ENCODE assay signal across 24 cellular contexts in genomic region chr15:88543065-88543776, GRCh38. TPM values are rescaled to one million over a fixed set of nuclear protein-coding genes. Genes with fewer than 3 reads are reported as not detected.
DNase-seq lines count a peak whose midpoint lies in the region; ATAC-seq, FAIRE-seq and TF ChIP-seq lines count a peak whose summit lies in the region.
"Had no signal": no experiment of that assay in that cellular context is flagged by ENCODE, and none has a peak within 500 bp of the region (broad histone marks: within the 10 kb centered on the region; RNA-seq: fewer than 3 reads in every experiment).

No MANE protein-coding gene starts in this region.

- TF ChIP-seq POLR2A in heart left ventricle (IDR thresholded peaks at IDR 0.05) (no peak), H54 (IDR thresholded peaks at IDR 0.05; ENCODE audit: low read depth, low read length) (no peak)

- H3K9me3 ChIP-seq in heart left ventricle: no peaks in the 10 kb centered on the region
- H3K9me3 ChIP-seq: right lobe of liver, upper lobe of right lung had no signal

- no peaks in the 10 kb centered on the region for H3K27me3 ChIP-seq in heart left ventricle
- H3K27me3 ChIP-seq: right lobe of liver, upper lobe of right lung had no signal

- peak overlapping the region; percentile 56 to 95 (median 83) for H3K27ac ChIP-seq in heart left ventricle
- H3K27ac ChIP-seq: HL-60, upper lobe of right lung had no signal

- FAIRE-seq in H54 (lab: Jason Lieb, UNC): no peak
- FAIRE-seq: A204.1, frontal cortex, GM12878 had no signal

- H3K27me3 Mint-ChIP-seq in mesothelial cell of epicardium (ENCODE audit: low read depth): no peaks in the 10 kb centered on the region
- H3K27me3 Mint-ChIP-seq in type B pancreatic cell: no peaks in the 10 kb centered on the region
- H3K27me3 Mint-ChIP-seq: activated CD4-positive, alpha-beta T cell treated with anti-CD3 and anti-CD28 coated beads, Interleukin-2, amount 10 ng/mL, durations not matched to agents 24 days and 14 days; activated naive CD8-positive, alpha-beta T cell treated with anti-CD3 and anti-CD28 coated beads, Interleukin-2, amount 50 U/mL, for 24 hours; activated T-helper 17 cell treated with anti-CD3 and anti-CD28 coated beads, Interleukin-2, amount 50 U/mL, for 72 hours; dendritic cell treated with granulocyte-macrophage colony-stimulating factor and Interleukin-4, amounts not matched to agents 40 ng/mL and 50 ng/mL, for 4 days had no signal

- intact Hi-C loops in heart left ventricle (cut with DNase I): loop anchor here in 1 of 10 donors (10.0 kb wide), 1 partner anchor 72 kb away; no protein-coding TSS in a partner anchor
- intact Hi-C loops in left ventricle myocardium superior (cut with micrococcal nuclease): no loop called here

- H3K4me3 Mint-ChIP-seq in mesothelial cell of epicardium (no peak overlapping the region), type B pancreatic cell (peak overlapping the region; percentile 11)
- H3K4me3 Mint-ChIP-seq: activated CD4-positive, alpha-beta T cell treated with anti-CD3 and anti-CD28 coated beads, Interleukin-2, amount 10 ng/mL, durations not matched to agents 24 days and 14 days; activated naive CD8-positive, alpha-beta T cell treated with anti-CD3 and anti-CD28 coated beads, Interleukin-2, amount 50 U/mL, for 24 hours; activated T-helper 17 cell treated with anti-CD3 and anti-CD28 coated beads, Interleukin-2, amount 50 U/mL, for 72 hours; dendritic cell treated with granulocyte-macrophage colony-stimulating factor and Interleukin-4, amounts not matched to agents 40 ng/mL and 50 ng/mL, for 4 days had no signal

- H3K27ac Mint-ChIP-seq in mesothelial cell of epicardium (peak overlapping the region; percentile 95), type B pancreatic cell (peak overlapping the region; percentile 34)
- H3K27ac Mint-ChIP-seq: activated CD4-positive, alpha-beta T cell treated with anti-CD3 and anti-CD28 coated beads, Interleukin-2, amount 10 ng/mL, durations not matched to agents 24 days and 14 days; activated naive CD8-positive, alpha-beta T cell treated with anti-CD3 and anti-CD28 coated beads, Interleukin-2, amount 50 U/mL, for 24 hours; activated T-helper 17 cell treated with anti-CD3 and anti-CD28 coated beads, Interleukin-2, amount 50 U/mL, for 72 hours; dendritic cell treated with granulocyte-macrophage colony-stimulating factor and Interleukin-4, amounts not matched to agents 40 ng/mL and 50 ng/mL, for 4 days had no signal

- H3K4me1 Mint-ChIP-seq in mesothelial cell of epicardium: peaks cover 58% of the 10 kb centered on the region
- H3K4me1 Mint-ChIP-seq in type B pancreatic cell (ENCODE audit: unreplicated experiment): peaks cover 15% of the 10 kb centered on the region

- H3K36me3 ChIP-seq in heart left ventricle: peaks cover 0 to 3% (median 0%) of the 10 kb centered on the region in 9 donors
- H3K36me3 ChIP-seq: right lobe of liver, upper lobe of right lung had no signal

- peaks cover 4% of the 10 kb centered on the region for H3K9me3 Mint-ChIP-seq in mesothelial cell of epicardium
- H3K9me3 Mint-ChIP-seq in type B pancreatic cell: no peaks in the 10 kb centered on the region
- H3K9me3 Mint-ChIP-seq: dendritic cell treated with granulocyte-macrophage colony-stimulating factor and Interleukin-4, amounts not matched to agents 40 ng/mL and 50 ng/mL, for 4 days had no signal

- ATAC-seq in heart left ventricle (no peak), left ventricle myocardium superior (no peak), HG03196 (IDR thresholded peaks at IDR 0.05; ENCODE audit: unreplicated experiment) (no peak)
- ATAC-seq: activated naive CD8-positive, alpha-beta T cell treated with anti-CD3 and anti-CD28 coated beads, Interleukin-2, amount 50 U/mL, for 24 hours; activated T-helper 17 cell treated with anti-CD3 and anti-CD28 coated beads, Interleukin-2, amount 50 U/mL, for 72 hours; GM12878; left colon; right lobe of liver; upper lobe of right lung had no signal

- H3K4me1 ChIP-seq in heart left ventricle: peaks cover 0 to 47% (median 21%) of the 10 kb centered on the region in 12 donors

- TF ChIP-seq CTCF in heart left ventricle (IDR thresholded peaks at IDR 0.05): no peak
- no peak for TF ChIP-seq CTCF in mesothelial cell of epicardium (IDR thresholded peaks at IDR 0.05; ENCODE audit: unreplicated experiment)
- TF ChIP-seq CTCF in type B pancreatic cell (conservative IDR thresholded peaks at IDR 0.05): no peak

- H3K4me3 ChIP-seq in heart left ventricle: no peak overlapping the region
- H3K4me3 ChIP-seq: GM12878, right lobe of liver, upper lobe of right lung had no signal

- 83 to 89% (median 87%) methylated on average over 13 of the region's 13 CpGs for WGBS in heart left ventricle, 4 donors

- peaks cover 2% of the 10 kb centered on the region for H3K36me3 Mint-ChIP-seq in mesothelial cell of epicardium
- H3K36me3 Mint-ChIP-seq in type B pancreatic cell: peaks cover 10% of the 10 kb centered on the region

- no peak for DNase-seq in heart left ventricle
- DNase-seq in left ventricle myocardium superior: no peak
- DNase-seq in cerebellar cortex (ENCODE audit: low spot score): peak; percentile 34
- DNase-seq in mesothelial cell of epicardium (ENCODE audit: low spot score in 2 of 2, unreplicated experiment in 2 of 2): no peak
- DNase-seq in type B pancreatic cell (ENCODE audit: extremely low spot score, unreplicated experiment): no peak
- DNase-seq in H54 (ENCODE audit: insufficient read length, low spot score): no peak
- DNase-seq in activated CD4-positive, alpha-beta T cell treated with anti-CD3 and anti-CD28 coated beads for 48 hours: no peak
- DNase-seq: activated CD4-positive, alpha-beta T cell treated with anti-CD3 and anti-CD28 coated beads, Interleukin-2, amount 10 ng/mL, durations not matched to agents 24 days and 14 days; activated naive CD8-positive, alpha-beta T cell treated with anti-CD3 and anti-CD28 coated beads, Interleukin-2, amount 50 U/mL, for 24 hours; left colon; NCI-H1694 treated with DMSO at 0.1 percent for 48 hours; NCI-H345; right lobe of liver; stimulated activated CD4-positive, alpha-beta T cell treated with anti-CD3 and anti-CD28 coated beads, Interleukin-1b, Interleukin-23, amount 100 ng/mL, for 48 hours; stimulated activated naive CD4-positive, alpha-beta T cell treated with Interleukin-2 at 50 U/mL for 16 hours; SW 1271; upper lobe of right lung had no signal

RNA-seq across cellular contexts. Expression of gene DET1, which starts 3.3 kb away (rescaled TPM):
- total RNA-seq in heart left ventricle (10 to 100 TPM in 2 of 9 donors, 1 to 10 TPM in 7; 6.2 to 12.4 (median 8.7) TPM), left ventricle myocardium superior (7.6 TPM), mesothelial cell of epicardium (13.9 to 14.7 TPM (median 14.4 TPM) in 3 replicates), type B pancreatic cell (ENCODE audit: low replicate concordance) (4.4 and 10.7 TPM in 2 replicates)
- polyA plus RNA-seq in heart left ventricle: 1 to 10 TPM; 3.2 to 4.6 TPM
